In the genomic region with DNA sequence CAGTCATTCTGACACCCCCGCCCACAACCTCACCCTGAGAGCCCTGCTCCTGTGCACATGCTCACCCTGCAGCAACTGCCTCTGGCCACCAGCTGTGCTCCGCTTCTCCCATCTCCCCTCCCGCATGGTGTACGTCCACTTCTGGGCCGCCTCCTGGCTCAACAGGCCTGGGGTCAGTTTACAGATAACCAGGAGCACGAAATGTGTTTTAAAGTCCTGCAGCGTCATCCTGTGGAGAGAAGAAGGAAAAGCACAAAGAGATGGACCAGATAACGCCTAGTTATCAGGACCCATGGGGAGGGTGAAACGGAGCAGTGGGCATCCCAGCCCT, we compare ENCODE assay signal across 24 cellular contexts. TPM values are rescaled to one million over a fixed set of nuclear protein-coding genes. Genes with fewer than 3 reads are reported as not detected.
DNase-seq lines count a peak whose midpoint lies in the region; ATAC-seq and TF ChIP-seq lines count a peak whose summit lies in the region.
"Had no signal": no experiment of that assay in that cellular context is flagged by ENCODE, and none has a peak within 500 bp of the region (broad histone marks: within the 10 kb centered on the region; RNA-seq: fewer than 3 reads in every experiment).

No MANE protein-coding gene starts in this region.

- no peak overlapping the region for H4K8ac ChIP-seq in H9 (replicated peaks; ENCODE audit: insufficient read length, low read depth, low read length)

- peaks cover 13 to 16% of the 10 kb centered on the region in 2 experiments for H3K4me1 Mint-ChIP-seq in H9
- H3K4me1 Mint-ChIP-seq in activated T-helper 2 cell treated with anti-CD3 and anti-CD28 coated beads, Interferon-gamma antibody, Interleukin-2, Interleukin-4, amounts not matched to agents 10 μg/mL and 5 μg/mL and 100 μg/mL, durations not matched to agents 14 hours and 24 hours and 36 hours (ENCODE audit: low read depth): no peaks in the 10 kb centered on the region
- H3K4me1 Mint-ChIP-seq: CD4-positive, alpha-beta memory T cell had no signal

- H2BK20ac ChIP-seq in H9 (ENCODE audit: low read depth, low read length, poor library complexity, severe bottlenecking): no peak overlapping the region

- no peak overlapping the region for H3K56ac ChIP-seq in H9 (ENCODE audit: insufficient read length, low read depth, low read length)

- H2BK15ac ChIP-seq in H9 (ENCODE audit: low read depth, low read length): no peak overlapping the region

- in situ Hi-C loops in brain microvascular endothelial cell (cut with HindIII; ENCODE audit: low pct_ligation_motif_present, low sequenced_read_pairs): no loop called here

- H3K4me3 ChIP-seq in coronary artery (no peak overlapping the region), brain microvascular endothelial cell (ENCODE audit: low read depth, low read length) (no peak overlapping the region)
- H3K4me3 ChIP-seq: BLaER1 treated with 17β-estradiol and CSF1 and Interleukin-3, amounts not matched to agents 10 nM and 100 nM; MG63; SJSA1 had no signal

- no peaks in the 10 kb centered on the region for H3K9me3 Mint-ChIP-seq in H9
- H3K9me3 Mint-ChIP-seq in activated T-helper 2 cell treated with anti-CD3 and anti-CD28 coated beads, Interferon-gamma antibody, Interleukin-2, Interleukin-4, amounts not matched to agents 10 μg/mL and 5 μg/mL and 100 μg/mL, durations not matched to agents 14 hours and 24 hours and 36 hours: no peaks in the 10 kb centered on the region
- H3K9me3 Mint-ChIP-seq: CD4-positive, alpha-beta memory T cell; IgD-negative memory B cell had no signal

- H3K9ac ChIP-seq in H9 (ENCODE audit: extremely low read depth, insufficient read length, low read length): no peak overlapping the region
- H3K9ac ChIP-seq: BLaER1 treated with 17β-estradiol and CSF1 and Interleukin-3, amounts not matched to agents 10 nM and 100 nM had no signal

- H3K36me3 ChIP-seq in brain microvascular endothelial cell (replicated peaks): no peaks in the 10 kb centered on the region
- H3K36me3 ChIP-seq: MG63, SJSA1 had no signal

- peaks cover 3% of the 10 kb centered on the region; the same call in 1 of the 2 replicates for H3K27me3 Mint-ChIP-seq in H9 (ENCODE audit: low read depth)
- H3K27me3 Mint-ChIP-seq in activated T-helper 2 cell treated with anti-CD3 and anti-CD28 coated beads, Interferon-gamma antibody, Interleukin-2, Interleukin-4, amounts not matched to agents 10 μg/mL and 5 μg/mL and 100 μg/mL, durations not matched to agents 14 hours and 24 hours and 36 hours (ENCODE audit: low read depth): no peaks in the 10 kb centered on the region
- H3K27me3 Mint-ChIP-seq: IgD-negative memory B cell had no signal

- no peak overlapping the region for H2BK120ac ChIP-seq in H9 (ENCODE audit: low read depth, low read length, poor library complexity, severe bottlenecking)

- H3T11ph ChIP-seq in H9 (ENCODE audit: low read length): no peak overlapping the region

- H3K27ac ChIP-seq in H9 (ENCODE audit: insufficient read length, low read depth, low read length) (no peak overlapping the region), coronary artery (no peak overlapping the region), brain microvascular endothelial cell (no peak overlapping the region)
- H3K27ac ChIP-seq: BLaER1 treated with 17β-estradiol and CSF1 and Interleukin-3, amounts not matched to agents 10 nM and 100 nM; SJSA1 had no signal

- no peaks in the 10 kb centered on the region for H3K9me3 ChIP-seq in H9 (ENCODE audit: control insufficient read depth, low read depth, low read length)
- H3K9me3 ChIP-seq: BLaER1 treated with 17β-estradiol and CSF1 and Interleukin-3, amounts not matched to agents 10 nM and 100 nM; Caco-2; MG63; SJSA1 had no signal

- WGBS in H9 (ENCODE audit: extremely low coverage, insufficient read length, low lambda C conversion rate): no CpG with 5 or more reads among the region's 9 CpGs

- H4K91ac ChIP-seq in H9 (ENCODE audit: insufficient read length, low read depth, low read length): no peak overlapping the region

- H3K79me1 ChIP-seq in H9 (ENCODE audit: insufficient read depth, low read depth, low read length, poor library complexity, severe bottlenecking): no peaks in the 10 kb centered on the region

- no peaks in the 10 kb centered on the region for H3K4me1 ChIP-seq in H9 (ENCODE audit: insufficient read depth, low read length)
- H3K4me1 ChIP-seq: BLaER1 treated with 17β-estradiol and CSF1 and Interleukin-3, amounts not matched to agents 10 nM and 100 nM; SJSA1 had no signal

- intact Hi-C loops in activated T-helper 2 cell treated with anti-CD3 and anti-CD28 coated beads, Interferon-gamma antibody, Interleukin-2, Interleukin-4, amounts not matched to agents 10 μg/mL and 5 μg/mL and 100 μg/mL, durations not matched to agents 14 hours and 24 hours and 36 hours (cut with micrococcal nuclease): no loop called here
- intact Hi-C loops in Right ventricle myocardium inferior (cut with DNase I): no loop called here

- H3K79me2 ChIP-seq in H9 (ENCODE audit: insufficient read depth, low read length): no peaks in the 10 kb centered on the region

- no peaks in the 10 kb centered on the region for H4K20me1 ChIP-seq in H9 (ENCODE audit: control insufficient read depth, insufficient read depth, insufficient read length)
- H4K20me1 ChIP-seq: BLaER1 treated with 17β-estradiol and CSF1 and Interleukin-3, amounts not matched to agents 10 nM and 100 nM had no signal

- no peak overlapping the region for H2BK5ac ChIP-seq in H9 (ENCODE audit: insufficient read length, low read length)

- H3K4me3 Mint-ChIP-seq in H9: no peak overlapping the region
- no peak overlapping the region for H3K4me3 Mint-ChIP-seq in activated T-helper 2 cell treated with anti-CD3 and anti-CD28 coated beads, Interferon-gamma antibody, Interleukin-2, Interleukin-4, amounts not matched to agents 10 μg/mL and 5 μg/mL and 100 μg/mL, durations not matched to agents 14 hours and 24 hours and 36 hours (ENCODE audit: low read depth)
- H3K4me3 Mint-ChIP-seq: CD4-positive, alpha-beta memory T cell had no signal

- H2AFZ ChIP-seq in H9 (ENCODE audit: low read length): no peak overlapping the region

- H2BK12ac ChIP-seq in H9 (ENCODE audit: insufficient read length, low read depth, low read length): no peak overlapping the region

- DNase-seq in H9 (peak; percentile 56), coronary artery (ENCODE audit: low spot score) (peak; percentile 45), left kidney (ENCODE audit: low read depth, low spot score) (peak; percentile 26), Right ventricle myocardium inferior (ENCODE audit: missing footprints) (no peak), brain microvascular endothelial cell (no peak)
- DNase-seq in activated T-helper 2 cell treated with anti-CD3 and anti-CD28 coated beads, Interferon-gamma antibody, Interleukin-2, Interleukin-4, amounts not matched to agents 10 μg/mL and 5 μg/mL and 100 μg/mL, durations not matched to agents 14 hours and 24 hours and 36 hours (ENCODE audit: low spot score): no peak
- DNase-seq: ACHN; Caco-2; CD4-positive, alpha-beta memory T cell; DMS 273 treated with DMSO at 0.1 percent for 48 hours; DMS79 treated with DMSO at 0.1 percent for 48 hours; Kasumi-1; MG63; NCI-H1417; NCI-H1694 treated with DMSO at 0.1 percent for 48 hours; NCI-H2081 treated with DMSO at 0.1 percent for 48 hours; NCI-H2171 treated with DMSO at 0.1 percent for 48 hours; NCI-H446; NCI-H526; OCI-M1 had no signal

- no peak overlapping the region for H3K4ac ChIP-seq in H9 (ENCODE audit: low read depth, low read length)

- H3K27ac Mint-ChIP-seq in H9: no peak overlapping the region
- no peak overlapping the region for H3K27ac Mint-ChIP-seq in activated T-helper 2 cell treated with anti-CD3 and anti-CD28 coated beads, Interferon-gamma antibody, Interleukin-2, Interleukin-4, amounts not matched to agents 10 μg/mL and 5 μg/mL and 100 μg/mL, durations not matched to agents 14 hours and 24 hours and 36 hours
- H3K27ac Mint-ChIP-seq: CD4-positive, alpha-beta memory T cell; IgD-negative memory B cell had no signal

- no peaks in the 10 kb centered on the region for H3K23me2 ChIP-seq in H9 (ENCODE audit: insufficient read length, low read depth, low read length, poor library complexity, severe bottlenecking)

- no peak overlapping the region for H3K23ac ChIP-seq in H9 (ENCODE audit: insufficient read length, low read depth, low read length)

- H3K18ac ChIP-seq in H9 (ENCODE audit: insufficient read length, low read depth, low read length): no peak overlapping the region

- no peak overlapping the region for H4K5ac ChIP-seq in H9 (ENCODE audit: insufficient read length, low read depth, low read length)

- no peak overlapping the region for H3K14ac ChIP-seq in H9 (ENCODE audit: insufficient read depth, low read length)

- H2AK5ac ChIP-seq in H9 (ENCODE audit: insufficient read length, low read length): no peak overlapping the region

- TF ChIP-seq CTCF in H9 (conservative IDR thresholded peaks at IDR 0.05) (peak; percentile 56), coronary artery (IDR thresholded peaks at IDR 0.05) (no peak), brain microvascular endothelial cell (IDR thresholded peaks at IDR 0.05; ENCODE audit: low read depth, low read length, missing control alignments) (no peak)

- no peaks in the 10 kb centered on the region for H3K36me3 Mint-ChIP-seq in H9 (ENCODE audit: insufficient read depth in 1 of 3, low read depth in 3 of 3)
- H3K36me3 Mint-ChIP-seq in activated T-helper 2 cell treated with anti-CD3 and anti-CD28 coated beads, Interferon-gamma antibody, Interleukin-2, Interleukin-4, amounts not matched to agents 10 μg/mL and 5 μg/mL and 100 μg/mL, durations not matched to agents 14 hours and 24 hours and 36 hours (ENCODE audit: low read depth): no peaks in the 10 kb centered on the region
- H3K36me3 Mint-ChIP-seq: CD4-positive, alpha-beta memory T cell had no signal

- H3K27me3 ChIP-seq in H9 (ENCODE audit: insufficient read depth, low read length) (no peaks in the 10 kb centered on the region), brain microvascular endothelial cell (replicated peaks) (no peaks in the 10 kb centered on the region)
- H3K27me3 ChIP-seq: BLaER1 treated with 17β-estradiol and CSF1 and Interleukin-3, amounts not matched to agents 10 nM and 100 nM; MG63 had no signal

- H3K4me2 ChIP-seq in H9 (ENCODE audit: insufficient read depth, insufficient read length, low read length): no peak overlapping the region
- H3K4me2 ChIP-seq: BLaER1 treated with 17β-estradiol and CSF1 and Interleukin-3, amounts not matched to agents 10 nM and 100 nM had no signal

- ATAC-seq in Right ventricle myocardium inferior (no peak), GM18519 (IDR thresholded peaks at IDR 0.05; ENCODE audit: low FRiP score, unreplicated experiment) (no peak)

RNA-seq across cellular contexts. Expression of a gene that starts 24.3 kb away (rescaled TPM):
- total RNA-seq in H9 (2021) (0.07 and 0.09 TPM in 2 replicates), Right ventricle myocardium inferior (0.35 TPM)
- total RNA-seq in activated T-helper 2 cell treated with anti-CD3 and anti-CD28 coated beads, Interferon-gamma antibody, Interleukin-2, Interleukin-4, amounts not matched to agents 10 μg/mL and 5 μg/mL and 100 μg/mL, durations not matched to agents 14 hours and 24 hours and 36 hours: 0.18 and 0.27 TPM in 2 replicates
- total RNA-seq: SJSA1 had no signal

RNA-seq across cellular contexts. Expression of a gene that starts 40.9 kb away (rescaled TPM):
- total RNA-seq in H9 (2021) (8.3 TPM in 2 replicates), Right ventricle myocardium inferior (27.9 TPM)
- 1.6 and 2.0 TPM in 2 replicates for total RNA-seq in activated T-helper 2 cell treated with anti-CD3 and anti-CD28 coated beads, Interferon-gamma antibody, Interleukin-2, Interleukin-4, amounts not matched to agents 10 μg/mL and 5 μg/mL and 100 μg/mL, durations not matched to agents 14 hours and 24 hours and 36 hours
- total RNA-seq: Caco-2 had no signal

RNA-seq across cellular contexts. Expression of a gene that starts 54.8 kb away (rescaled TPM):
- total RNA-seq in H9 (2021): 2.4 and 2.7 TPM in 2 replicates
- 0.50 and 0.90 TPM in 2 replicates for total RNA-seq in activated T-helper 2 cell treated with anti-CD3 and anti-CD28 coated beads, Interferon-gamma antibody, Interleukin-2, Interleukin-4, amounts not matched to agents 10 μg/mL and 5 μg/mL and 100 μg/mL, durations not matched to agents 14 hours and 24 hours and 36 hours
- 0.38 TPM for total RNA-seq in Right ventricle myocardium inferior
- total RNA-seq: Caco-2 had no signal

Comparison
In these comparisons a context has a peak if more than half of its experiments do, and no peak if none do; other contexts are left out.
1. DNase-seq: peak in H9 (single experiment), coronary artery (single experiment) and left kidney (single experiment); none in activated T-helper 2 cell treated with anti-CD3 and anti-CD28 coated beads, Interferon-gamma antibody, Interleukin-2, Interleukin-4, amounts not matched to agents 10 μg/mL and 5 μg/mL and 100 μg/mL, durations not matched to agents 14 hours and 24 hours and 36 hours (single experiment), Right ventricle myocardium inferior (single experiment) and brain microvascular endothelial cell (single experiment).